1 cellular context compared by ENCODE assay signal in genomic region chr19:41376241-41376997, GRCh38.
A peak's percentile ranks its signal among the peaks of the same experiment; 100 is the strongest.
TF ChIP-seq lines count a peak whose summit lies in the region.

Gene TMEM91 (plus strand): TSS chr19:41376533. CDS start chr19:41378310, 1,777 bp downstream.

TF ChIP-seq in HepG2, 621 proteins besides CTCF, POLR2A, EP300 and RAD21 (continued from another document and continues in another):
- TF ChIP-seq, protein P1, sequence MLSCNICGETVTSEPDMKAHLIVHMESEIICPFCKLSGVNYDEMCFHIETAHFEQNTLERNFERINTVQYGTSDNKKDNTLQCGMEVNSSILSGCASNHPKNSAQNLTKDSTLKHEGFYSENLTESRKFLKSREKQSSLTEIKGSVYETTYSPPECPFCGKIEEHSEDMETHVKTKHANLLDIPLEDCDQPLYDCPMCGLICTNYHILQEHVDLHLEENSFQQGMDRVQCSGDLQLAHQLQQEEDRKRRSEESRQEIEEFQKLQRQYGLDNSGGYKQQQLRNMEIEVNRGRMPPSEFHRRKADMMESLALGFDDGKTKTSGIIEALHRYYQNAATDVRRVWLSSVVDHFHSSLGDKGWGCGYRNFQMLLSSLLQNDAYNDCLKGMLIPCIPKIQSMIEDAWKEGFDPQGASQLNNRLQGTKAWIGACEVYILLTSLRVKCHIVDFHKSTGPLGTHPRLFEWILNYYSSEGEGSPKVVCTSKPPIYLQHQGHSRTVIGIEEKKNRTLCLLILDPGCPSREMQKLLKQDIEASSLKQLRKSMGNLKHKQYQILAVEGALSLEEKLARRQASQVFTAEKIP (CRISPR knock-in tag; IDR thresholded peaks at IDR 0.05; ENCODE audit: borderline replicate concordance): no peak
- TF ChIP-seq ARNT2 (CRISPR knock-in tag; IDR thresholded peaks at IDR 0.05; ENCODE audit: low read depth) (0 out of 2 replicates have a peak, but pooled peaks have one; percentile 27), ZMYM3 (CRISPR knock-in tag; IDR thresholded peaks at IDR 0.05) (no peak), ZNF616 (CRISPR knock-in tag; IDR thresholded peaks at IDR 0.05; ENCODE audit: low read depth) (no peak), GTF2F1 (IDR thresholded peaks at IDR 0.05; ENCODE audit: low read length) (no peak), SP4 (CRISPR knock-in tag; IDR thresholded peaks at IDR 0.05) (peak; percentile 64; the same call in 1 of the 2 replicates), ARHGAP35 (CRISPR knock-in tag; IDR thresholded peaks at IDR 0.05; ENCODE audit: borderline replicate concordance) (no peak), ZNF432 (CRISPR knock-in tag; IDR thresholded peaks at IDR 0.05; ENCODE audit: borderline replicate concordance) (no peak), TCF12 (IDR thresholded peaks at IDR 0.05) (no peak), TCF12 (CRISPR knock-in tag; IDR thresholded peaks at IDR 0.05) (no peak), ZNF441 (CRISPR knock-in tag; IDR thresholded peaks at IDR 0.05; ENCODE audit: borderline replicate concordance) (no peak), CHCHD3 (CRISPR knock-in tag; IDR thresholded peaks at IDR 0.05) (no peak), HNRNPL (IDR thresholded peaks at IDR 0.05; ENCODE audit: low read depth, low read length) (no peak), MYPOP (CRISPR knock-in tag; IDR thresholded peaks at IDR 0.05) (peak; percentile 74; the same call in 1 of the 2 replicates), RNF2 (conservative IDR thresholded peaks at IDR 0.05; ENCODE audit: low read depth) (no peak), U2AF1 (optimal IDR thresholded peaks at IDR 0.05; ENCODE audit: low read depth, low read length) (no peak), ARNT (IDR thresholded peaks at IDR 0.05) (no peak), HCFC1 (IDR thresholded peaks at IDR 0.05; ENCODE audit: low read depth, low read length) (no peak), GZF1 (CRISPR knock-in tag; IDR thresholded peaks at IDR 0.05) (no peak), FOXK1 (CRISPR knock-in tag; IDR thresholded peaks at IDR 0.05; ENCODE audit: borderline replicate concordance, low read depth) (no peak), FOXO1 (CRISPR knock-in tag; IDR thresholded peaks at IDR 0.05) (peak; percentile 17), ZFY (CRISPR knock-in tag; IDR thresholded peaks at IDR 0.05) (peak; percentile 56), ZNF451 (CRISPR knock-in tag; IDR thresholded peaks at IDR 0.05) (peak; percentile 49; the same call in 1 of the 2 replicates), ZNF34 (CRISPR knock-in tag; IDR thresholded peaks at IDR 0.05; ENCODE audit: borderline replicate concordance) (no peak), KMT2B (CRISPR knock-in tag; IDR thresholded peaks at IDR 0.05) (no peak), ETV6 (CRISPR knock-in tag; conservative IDR thresholded peaks at IDR 0.05) (no peak), ZNF839 (CRISPR knock-in tag; IDR thresholded peaks at IDR 0.05; ENCODE audit: borderline replicate concordance) (0 out of 2 replicates have a peak, but pooled peaks have one; percentile 50), ZNF883 (CRISPR knock-in tag; IDR thresholded peaks at IDR 0.05; ENCODE audit: not compliant biosample characterization) (peak; percentile 24), NR2F2 (IDR thresholded peaks at IDR 0.05; ENCODE audit: borderline replicate concordance, low read depth) (0 out of 2 replicates have a peak, but pooled peaks have one; percentile 25), ZNF570 (CRISPR knock-in tag; IDR thresholded peaks at IDR 0.05; ENCODE audit: borderline replicate concordance) (no peak), HNF4A (CRISPR knock-in tag; IDR thresholded peaks at IDR 0.05) (peak; percentile 53), ZNF121 (CRISPR knock-in tag; IDR thresholded peaks at IDR 0.05) (no peak), JUN (CRISPR knock-in tag; IDR thresholded peaks at IDR 0.05) (no peak), CHD2 (IDR thresholded peaks at IDR 0.05; ENCODE audit: low read depth, low read length) (no peak), ZNF670 (CRISPR knock-in tag; IDR thresholded peaks at IDR 0.05; ENCODE audit: borderline replicate concordance) (0 out of 2 replicates have a peak, but pooled peaks have one; percentile 46), ZBTB49 (CRISPR knock-in tag; IDR thresholded peaks at IDR 0.05; ENCODE audit: borderline replicate concordance) (no peak), ZNF749 (CRISPR knock-in tag; IDR thresholded peaks at IDR 0.05; ENCODE audit: borderline replicate concordance) (no peak), ZNF619 (CRISPR knock-in tag; IDR thresholded peaks at IDR 0.05) (0 out of 2 replicates have a peak, but pooled peaks have one; percentile 40), ZNF264 (CRISPR knock-in tag; IDR thresholded peaks at IDR 0.05) (no peak), CENPBD1 (CRISPR knock-in tag; IDR thresholded peaks at IDR 0.05; ENCODE audit: borderline replicate concordance, low read depth) (no peak), ASH2L (IDR thresholded peaks at IDR 0.05; ENCODE audit: insufficient read length, low read depth, low read length) (peak; percentile 27), HNRNPLL (IDR thresholded peaks at IDR 0.05; ENCODE audit: low read depth, low read length, poor library complexity, severe bottlenecking) (peak; percentile 61), RARG (CRISPR knock-in tag; IDR thresholded peaks at IDR 0.05; ENCODE audit: low read depth) (no peak), DMAP1 (CRISPR knock-in tag; IDR thresholded peaks at IDR 0.05) (peak; percentile 54; the same call in 1 of the 2 replicates), FOSL1 (CRISPR knock-in tag; IDR thresholded peaks at IDR 0.05; ENCODE audit: borderline replicate concordance) (no peak), ZNF337 (CRISPR knock-in tag; IDR thresholded peaks at IDR 0.05; ENCODE audit: borderline replicate concordance, low read depth) (peak; percentile 12; the same call in 1 of the 2 replicates), KLF16 (CRISPR knock-in tag; IDR thresholded peaks at IDR 0.05) (no peak), TGIF2 (CRISPR knock-in tag; IDR thresholded peaks at IDR 0.05) (0 out of 2 replicates have a peak, but pooled peaks have one; percentile 28), ZNF263 (CRISPR knock-in tag; IDR thresholded peaks at IDR 0.05) (no peak), KDM2A (CRISPR knock-in tag; IDR thresholded peaks at IDR 0.05; ENCODE audit: borderline replicate concordance, low read depth) (peak; percentile 96), ZNF281 (CRISPR knock-in tag; IDR thresholded peaks at IDR 0.05; ENCODE audit: borderline replicate concordance) (no peak)
- TF ChIP-seq, protein P2, sequence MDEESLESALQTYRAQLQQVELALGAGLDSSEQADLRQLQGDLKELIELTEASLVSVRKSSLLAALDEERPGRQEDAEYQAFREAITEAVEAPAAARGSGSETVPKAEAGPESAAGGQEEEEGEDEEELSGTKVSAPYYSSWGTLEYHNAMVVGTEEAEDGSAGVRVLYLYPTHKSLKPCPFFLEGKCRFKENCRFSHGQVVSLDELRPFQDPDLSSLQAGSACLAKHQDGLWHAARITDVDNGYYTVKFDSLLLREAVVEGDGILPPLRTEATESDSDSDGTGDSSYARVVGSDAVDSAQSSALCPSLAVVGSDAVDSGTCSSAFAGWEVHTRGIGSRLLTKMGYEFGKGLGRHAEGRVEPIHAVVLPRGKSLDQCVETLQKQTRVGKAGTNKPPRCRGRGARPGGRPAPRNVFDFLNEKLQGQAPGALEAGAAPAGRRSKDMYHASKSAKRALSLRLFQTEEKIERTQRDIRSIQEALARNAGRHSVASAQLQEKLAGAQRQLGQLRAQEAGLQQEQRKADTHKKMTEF (CRISPR knock-in tag; IDR thresholded peaks at IDR 0.05): peak; percentile 47
- TF ChIP-seq, protein P3, sequence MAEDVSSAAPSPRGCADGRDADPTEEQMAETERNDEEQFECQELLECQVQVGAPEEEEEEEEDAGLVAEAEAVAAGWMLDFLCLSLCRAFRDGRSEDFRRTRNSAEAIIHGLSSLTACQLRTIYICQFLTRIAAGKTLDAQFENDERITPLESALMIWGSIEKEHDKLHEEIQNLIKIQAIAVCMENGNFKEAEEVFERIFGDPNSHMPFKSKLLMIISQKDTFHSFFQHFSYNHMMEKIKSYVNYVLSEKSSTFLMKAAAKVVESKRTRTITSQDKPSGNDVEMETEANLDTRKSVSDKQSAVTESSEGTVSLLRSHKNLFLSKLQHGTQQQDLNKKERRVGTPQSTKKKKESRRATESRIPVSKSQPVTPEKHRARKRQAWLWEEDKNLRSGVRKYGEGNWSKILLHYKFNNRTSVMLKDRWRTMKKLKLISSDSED (CRISPR knock-in tag; IDR thresholded peaks at IDR 0.05): no peak
- TF ChIP-seq, protein P4, sequence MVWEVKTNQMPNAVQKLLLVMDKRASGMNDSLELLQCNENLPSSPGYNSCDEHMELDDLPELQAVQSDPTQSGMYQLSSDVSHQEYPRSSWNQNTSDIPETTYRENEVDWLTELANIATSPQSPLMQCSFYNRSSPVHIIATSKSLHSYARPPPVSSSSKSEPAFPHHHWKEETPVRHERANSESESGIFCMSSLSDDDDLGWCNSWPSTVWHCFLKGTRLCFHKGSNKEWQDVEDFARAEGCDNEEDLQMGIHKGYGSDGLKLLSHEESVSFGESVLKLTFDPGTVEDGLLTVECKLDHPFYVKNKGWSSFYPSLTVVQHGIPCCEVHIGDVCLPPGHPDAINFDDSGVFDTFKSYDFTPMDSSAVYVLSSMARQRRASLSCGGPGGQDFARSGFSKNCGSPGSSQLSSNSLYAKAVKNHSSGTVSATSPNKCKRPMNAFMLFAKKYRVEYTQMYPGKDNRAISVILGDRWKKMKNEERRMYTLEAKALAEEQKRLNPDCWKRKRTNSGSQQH (CRISPR knock-in tag; IDR thresholded peaks at IDR 0.05; ENCODE audit: low read depth): no peak
- TF ChIP-seq, protein P5, sequence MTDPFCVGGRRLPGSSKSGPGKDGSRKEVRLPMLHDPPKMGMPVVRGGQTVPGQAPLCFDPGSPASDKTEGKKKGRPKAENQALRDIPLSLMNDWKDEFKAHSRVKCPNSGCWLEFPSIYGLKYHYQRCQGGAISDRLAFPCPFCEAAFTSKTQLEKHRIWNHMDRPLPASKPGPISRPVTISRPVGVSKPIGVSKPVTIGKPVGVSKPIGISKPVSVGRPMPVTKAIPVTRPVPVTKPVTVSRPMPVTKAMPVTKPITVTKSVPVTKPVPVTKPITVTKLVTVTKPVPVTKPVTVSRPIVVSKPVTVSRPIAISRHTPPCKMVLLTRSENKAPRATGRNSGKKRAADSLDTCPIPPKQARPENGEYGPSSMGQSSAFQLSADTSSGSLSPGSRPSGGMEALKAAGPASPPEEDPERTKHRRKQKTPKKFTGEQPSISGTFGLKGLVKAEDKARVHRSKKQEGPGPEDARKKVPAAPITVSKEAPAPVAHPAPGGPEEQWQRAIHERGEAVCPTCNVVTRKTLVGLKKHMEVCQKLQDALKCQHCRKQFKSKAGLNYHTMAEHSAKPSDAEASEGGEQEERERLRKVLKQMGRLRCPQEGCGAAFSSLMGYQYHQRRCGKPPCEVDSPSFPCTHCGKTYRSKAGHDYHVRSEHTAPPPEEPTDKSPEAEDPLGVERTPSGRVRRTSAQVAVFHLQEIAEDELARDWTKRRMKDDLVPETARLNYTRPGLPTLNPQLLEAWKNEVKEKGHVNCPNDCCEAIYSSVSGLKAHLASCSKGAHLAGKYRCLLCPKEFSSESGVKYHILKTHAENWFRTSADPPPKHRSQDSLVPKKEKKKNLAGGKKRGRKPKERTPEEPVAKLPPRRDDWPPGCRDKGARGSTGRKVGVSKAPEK (CRISPR knock-in tag; IDR thresholded peaks at IDR 0.05; ENCODE audit: borderline replicate concordance): peak; percentile 42; the same call in 1 of the 2 replicates
